In genomic region chr4:18039113-18039512, GRCh38 we compare ENCODE assay signal across 16 cellular contexts. TPM values are rescaled to one million over a fixed set of nuclear protein-coding genes. Genes with fewer than 3 reads are reported as not detected.
DNase-seq lines count a peak whose midpoint lies in the region; ATAC-seq and TF ChIP-seq lines count a peak whose summit lies in the region.
"Had no signal": no experiment of that assay in that cellular context is flagged by ENCODE, and none has a peak within 500 bp of the region (broad histone marks: within the 10 kb centered on the region; RNA-seq: fewer than 3 reads in every experiment).

No MANE protein-coding gene starts in this region.

- H3K27me3 Mint-ChIP-seq in type B pancreatic cell: peaks cover 3% of the 10 kb centered on the region

- H3K9me3 Mint-ChIP-seq in type B pancreatic cell: no peaks in the 10 kb centered on the region
- H3K9me3 Mint-ChIP-seq: activated naive CD4-positive, alpha-beta T cell treated with anti-CD3 and anti-CD28 coated beads, Interleukin-2, amount 10 ng/mL, durations not matched to agents 7 days and 5 days; HFFc6; naive B cell had no signal

- no peak for TF ChIP-seq CTCF in NB4 (IDR thresholded peaks at IDR 0.05; ENCODE audit: low read depth, low read length)
- no peak for TF ChIP-seq CTCF in type B pancreatic cell (conservative IDR thresholded peaks at IDR 0.05)

- no peaks in the 10 kb centered on the region for H3K4me1 Mint-ChIP-seq in type B pancreatic cell (ENCODE audit: unreplicated experiment)
- H3K4me1 Mint-ChIP-seq: activated naive CD4-positive, alpha-beta T cell treated with anti-CD3 and anti-CD28 coated beads, Interleukin-2, amount 10 ng/mL, durations not matched to agents 7 days and 5 days; naive B cell had no signal

- no peak overlapping the region for H3K4me3 Mint-ChIP-seq in type B pancreatic cell
- H3K4me3 Mint-ChIP-seq: activated naive CD4-positive, alpha-beta T cell treated with anti-CD3 and anti-CD28 coated beads, Interleukin-2, amount 10 ng/mL, durations not matched to agents 7 days and 5 days; HFFc6; naive B cell had no signal

- no peak overlapping the region for H3K4me3 ChIP-seq in NB4 (ENCODE audit: low read depth, low read length)

- DNase-seq in NB4 (ENCODE audit: low read depth) (peak; percentile 60), type B pancreatic cell (ENCODE audit: extremely low spot score, unreplicated experiment) (no peak), SW 1271 (lab: John Stamatoyannopoulos, UW) (no peak), T-helper 9 cell (no peak)
- DNase-seq: activated CD8-positive, alpha-beta memory T cell treated with anti-CD3 and anti-CD28 coated beads, Interleukin-2, amount 50 U/mL, for 48 hours; activated naive CD4-positive, alpha-beta T cell treated with anti-CD3 and anti-CD28 coated beads, Interleukin-2, amount 10 ng/mL, durations not matched to agents 7 days and 5 days; DMS79 treated with DMSO at 0.1 percent for 48 hours; HFFc6; KG1; naive B cell; NCI-H2029; NCI-H774 had no signal

- peak; percentile 59 for ATAC-seq in GM19463 (IDR thresholded peaks at IDR 0.05; ENCODE audit: unreplicated experiment)
- peak; percentile 65 for ATAC-seq in HG02943 (IDR thresholded peaks at IDR 0.05; ENCODE audit: low read depth, unreplicated experiment)
- no peak for ATAC-seq in HG02588 (IDR thresholded peaks at IDR 0.05; ENCODE audit: unreplicated experiment)
- ATAC-seq: activated CD4-positive, CD25-positive, alpha-beta regulatory T cell treated with anti-CD3 and anti-CD28 coated beads, Interleukin-2, amount 50 U/mL, for 24 hours had no signal

- peak overlapping the region; percentile 41 for H3K27ac Mint-ChIP-seq in type B pancreatic cell
- H3K27ac Mint-ChIP-seq: activated naive CD4-positive, alpha-beta T cell treated with anti-CD3 and anti-CD28 coated beads, Interleukin-2, amount 10 ng/mL, durations not matched to agents 7 days and 5 days; HFFc6; naive B cell had no signal

- no peaks in the 10 kb centered on the region for H3K36me3 Mint-ChIP-seq in type B pancreatic cell
- H3K36me3 Mint-ChIP-seq: activated naive CD4-positive, alpha-beta T cell treated with anti-CD3 and anti-CD28 coated beads, Interleukin-2, amount 10 ng/mL, durations not matched to agents 7 days and 5 days had no signal

- TF ChIP-seq POLR2A in NB4 (IDR thresholded peaks at IDR 0.05; ENCODE audit: extremely low read depth, insufficient read length): no peak

RNA-seq across cellular contexts. Expression of gene LCORL, which starts 17.6 kb away (rescaled TPM):
- total RNA-seq in type B pancreatic cell (ENCODE audit: low replicate concordance): 16.1 and 20.8 TPM in 2 replicates
